6 cellular contexts compared by ENCODE assay signal in genomic region chr10:46423550-46423949, GRCh38. TPM values are rescaled to one million over a fixed set of nuclear protein-coding genes. Genes with fewer than 3 reads are reported as not detected.
"Had no signal": no experiment of that assay in that cellular context is flagged by ENCODE, and none has a peak within 500 bp of the region (broad histone marks: within the 10 kb centered on the region; RNA-seq: fewer than 3 reads in every experiment).

No MANE protein-coding gene starts in this region.

RNA-seq across cellular contexts. Expression of gene NPY4R, which starts 42.2 kb away (rescaled TPM):
- total RNA-seq: GM23248, GM23338, H1, H4, H7, H9 had no signal
- polyA plus RNA-seq: GM23248, GM23338 had no signal

RNA-seq across cellular contexts. Expression of gene ANXA8L1, which starts 48.0 kb away (rescaled TPM):
- total RNA-seq: GM23338, H1, H4, H7, H9 had no signal
- polyA plus RNA-seq: GM23338, H1 had no signal
